1 cellular context compared by ENCODE assay signal in genomic region chr17:34222732-34223486, GRCh38.
TF ChIP-seq lines count a peak whose summit lies in the region.

No MANE protein-coding gene starts in this region.

TF ChIP-seq in IMR-90, 13 proteins besides CTCF, POLR2A, EP300 and RAD21 (continued from another document):
- TF ChIP-seq CEBPB (IDR thresholded peaks at IDR 0.05; ENCODE audit: low read depth, low read length) = no peak
